In the genomic region with DNA sequence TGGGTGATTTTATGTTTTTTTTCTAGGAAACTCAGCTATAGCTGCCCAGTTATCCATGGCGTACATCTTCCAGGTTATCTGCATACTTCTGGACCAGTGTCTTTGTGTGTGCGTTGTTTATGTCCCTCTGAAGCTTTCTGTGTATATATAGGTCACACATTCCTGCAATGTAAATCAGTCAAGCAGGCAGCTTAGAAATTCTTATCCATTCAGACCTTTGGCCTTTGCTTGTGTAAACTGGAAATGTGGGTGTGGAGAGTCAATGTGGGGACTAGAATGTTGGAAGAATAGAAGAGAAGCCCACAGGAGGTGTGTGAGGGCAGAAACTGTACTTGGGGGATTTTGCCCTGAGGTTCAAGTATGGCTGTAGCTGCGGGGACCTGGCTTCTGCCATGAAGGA, we compare ENCODE assay signal across 1 cellular context.
TF ChIP-seq lines count a peak whose summit lies in the region.

No MANE protein-coding gene starts in this region.

TF ChIP-seq in HepG2, 621 proteins besides CTCF, POLR2A, EP300 and RAD21 (continued from another document):
- TF ChIP-seq FOXO1 (CRISPR knock-in tag; IDR thresholded peaks at IDR 0.05): peak; percentile 26; the same call in 1 of the 2 replicates
- TF ChIP-seq MATR3 (CRISPR knock-in tag; IDR thresholded peaks at IDR 0.05): no peak
- peak; percentile 48 for TF ChIP-seq MED1 (CRISPR knock-in tag; IDR thresholded peaks at IDR 0.05)
- peak; percentile 20 to 78; a peak in 2 of 4 replicates for TF ChIP-seq NR2F1 (CRISPR knock-in tag; IDR thresholded peaks at IDR 0.05)
- no peak for TF ChIP-seq KDM5A (IDR thresholded peaks at IDR 0.05; ENCODE audit: borderline replicate concordance, low read length)
- TF ChIP-seq MAFK (conservative IDR thresholded peaks at IDR 0.05 in 1 of 2, IDR thresholded peaks at IDR 0.05 in 1 of 2; ENCODE audit: low read length in 2 of 2): no peak
- TF ChIP-seq, protein P1, sequence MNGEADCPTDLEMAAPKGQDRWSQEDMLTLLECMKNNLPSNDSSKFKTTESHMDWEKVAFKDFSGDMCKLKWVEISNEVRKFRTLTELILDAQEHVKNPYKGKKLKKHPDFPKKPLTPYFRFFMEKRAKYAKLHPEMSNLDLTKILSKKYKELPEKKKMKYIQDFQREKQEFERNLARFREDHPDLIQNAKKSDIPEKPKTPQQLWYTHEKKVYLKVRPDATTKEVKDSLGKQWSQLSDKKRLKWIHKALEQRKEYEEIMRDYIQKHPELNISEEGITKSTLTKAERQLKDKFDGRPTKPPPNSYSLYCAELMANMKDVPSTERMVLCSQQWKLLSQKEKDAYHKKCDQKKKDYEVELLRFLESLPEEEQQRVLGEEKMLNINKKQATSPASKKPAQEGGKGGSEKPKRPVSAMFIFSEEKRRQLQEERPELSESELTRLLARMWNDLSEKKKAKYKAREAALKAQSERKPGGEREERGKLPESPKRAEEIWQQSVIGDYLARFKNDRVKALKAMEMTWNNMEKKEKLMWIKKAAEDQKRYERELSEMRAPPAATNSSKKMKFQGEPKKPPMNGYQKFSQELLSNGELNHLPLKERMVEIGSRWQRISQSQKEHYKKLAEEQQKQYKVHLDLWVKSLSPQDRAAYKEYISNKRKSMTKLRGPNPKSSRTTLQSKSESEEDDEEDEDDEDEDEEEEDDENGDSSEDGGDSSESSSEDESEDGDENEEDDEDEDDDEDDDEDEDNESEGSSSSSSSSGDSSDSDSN (CRISPR knock-in tag; IDR thresholded peaks at IDR 0.05): no peak
- TF ChIP-seq FOXA3 (CRISPR knock-in tag; IDR thresholded peaks at IDR 0.05): peak; percentile 58
- no peak for TF ChIP-seq ELF1 (CRISPR knock-in tag; IDR thresholded peaks at IDR 0.05)
- peak; percentile 72; the same call in 1 of the 2 replicates for TF ChIP-seq ZBTB20 (CRISPR knock-in tag; IDR thresholded peaks at IDR 0.05; ENCODE audit: borderline replicate concordance, low read depth)
- peak; percentile 83 for TF ChIP-seq TEAD3 (CRISPR knock-in tag; optimal IDR thresholded peaks at IDR 0.05; ENCODE audit: borderline replicate concordance)
- 0 out of 2 replicates have a peak, but pooled peaks have one; percentile 50 for TF ChIP-seq FOXK2 (IDR thresholded peaks at IDR 0.05)
- TF ChIP-seq HNF4G (IDR thresholded peaks at IDR 0.05; ENCODE audit: borderline replicate concordance, low read depth, low read length): 0 out of 2 replicates have a peak, but pooled peaks have one; percentile 19
- TF ChIP-seq HNF4G (CRISPR knock-in tag; IDR thresholded peaks at IDR 0.05; ENCODE audit: borderline replicate concordance, low read depth): no peak
- peak; percentile 42; the same call in 1 of the 2 replicates for TF ChIP-seq NR2F6 (IDR thresholded peaks at IDR 0.05)
- peak; percentile 73 for TF ChIP-seq NR2F6 (CRISPR knock-in tag; IDR thresholded peaks at IDR 0.05)
- 0 out of 2 replicates have a peak, but pooled peaks have one; percentile 36 for TF ChIP-seq HOXA5 (CRISPR knock-in tag; IDR thresholded peaks at IDR 0.05)
- TF ChIP-seq, protein P2, sequence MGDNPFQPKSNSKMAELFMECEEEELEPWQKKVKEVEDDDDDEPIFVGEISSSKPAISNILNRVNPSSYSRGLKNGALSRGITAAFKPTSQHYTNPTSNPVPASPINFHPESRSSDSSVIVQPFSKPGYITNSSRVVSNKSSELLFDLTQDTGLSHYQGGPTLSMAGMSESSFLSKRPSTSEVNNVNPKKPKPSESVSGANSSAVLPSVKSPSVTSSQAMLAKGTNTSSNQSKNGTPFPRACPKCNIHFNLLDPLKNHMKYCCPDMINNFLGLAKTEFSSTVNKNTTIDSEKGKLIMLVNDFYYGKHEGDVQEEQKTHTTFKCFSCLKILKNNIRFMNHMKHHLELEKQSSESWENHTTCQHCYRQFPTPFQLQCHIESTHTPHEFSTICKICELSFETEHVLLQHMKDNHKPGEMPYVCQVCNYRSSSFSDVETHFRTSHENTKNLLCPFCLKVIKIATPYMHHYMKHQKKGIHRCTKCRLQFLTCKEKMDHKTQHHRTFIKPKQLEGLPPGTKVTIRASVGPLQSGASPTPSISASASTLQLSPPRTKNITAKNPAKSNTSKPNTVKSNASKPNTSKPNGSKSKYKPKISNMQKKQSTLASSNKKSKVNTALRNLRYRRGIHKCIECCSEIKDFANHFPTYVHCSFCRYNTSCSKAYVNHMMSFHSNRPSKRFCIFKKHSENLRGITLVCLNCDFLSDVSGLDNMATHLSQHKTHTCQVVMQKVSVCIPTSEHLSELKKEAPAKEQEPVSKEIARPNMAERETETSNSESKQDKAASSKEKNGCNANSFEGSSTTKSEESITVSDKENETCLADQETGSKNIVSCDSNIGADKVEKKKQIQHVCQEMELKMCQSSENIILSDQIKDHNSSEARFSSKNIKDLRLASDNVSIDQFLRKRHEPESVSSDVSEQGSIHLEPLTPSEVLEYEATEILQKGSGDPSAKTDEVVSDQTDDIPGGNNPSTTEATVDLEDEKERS (CRISPR knock-in tag; IDR thresholded peaks at IDR 0.05): 0 out of 2 replicates have a peak, but pooled peaks have one; percentile 34
- TF ChIP-seq FOXJ3 (CRISPR knock-in tag; IDR thresholded peaks at IDR 0.05; ENCODE audit: borderline replicate concordance): peak; percentile 70; the same call in 1 of the 2 replicates
- TF ChIP-seq, protein P3, sequence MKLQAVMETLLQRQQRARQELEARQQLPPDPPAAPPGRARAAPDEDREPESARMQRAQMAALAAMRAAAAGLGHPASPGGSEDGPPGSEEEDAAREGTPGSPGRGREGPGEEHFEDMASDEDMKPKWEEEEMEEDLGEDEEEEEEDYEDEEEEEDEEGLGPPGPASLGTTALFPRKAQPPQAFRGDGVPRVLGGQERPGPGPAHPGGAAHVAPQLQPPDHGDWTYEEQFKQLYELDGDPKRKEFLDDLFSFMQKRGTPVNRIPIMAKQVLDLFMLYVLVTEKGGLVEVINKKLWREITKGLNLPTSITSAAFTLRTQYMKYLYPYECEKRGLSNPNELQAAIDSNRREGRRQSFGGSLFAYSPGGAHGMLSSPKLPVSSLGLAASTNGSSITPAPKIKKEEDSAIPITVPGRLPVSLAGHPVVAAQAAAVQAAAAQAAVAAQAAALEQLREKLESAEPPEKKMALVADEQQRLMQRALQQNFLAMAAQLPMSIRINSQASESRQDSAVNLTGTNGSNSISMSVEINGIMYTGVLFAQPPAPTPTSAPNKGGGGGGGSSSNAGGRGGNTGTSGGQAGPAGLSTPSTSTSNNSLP (IDR thresholded peaks at IDR 0.05; ENCODE audit: low read depth, low read length): peak; percentile 61; the same call in 1 of the 2 replicates
- peak; percentile 37; the same call in 1 of the 2 replicates for TF ChIP-seq ZNF292 (CRISPR knock-in tag; IDR thresholded peaks at IDR 0.05; ENCODE audit: borderline replicate concordance, low read depth)
- TF ChIP-seq, protein P4, sequence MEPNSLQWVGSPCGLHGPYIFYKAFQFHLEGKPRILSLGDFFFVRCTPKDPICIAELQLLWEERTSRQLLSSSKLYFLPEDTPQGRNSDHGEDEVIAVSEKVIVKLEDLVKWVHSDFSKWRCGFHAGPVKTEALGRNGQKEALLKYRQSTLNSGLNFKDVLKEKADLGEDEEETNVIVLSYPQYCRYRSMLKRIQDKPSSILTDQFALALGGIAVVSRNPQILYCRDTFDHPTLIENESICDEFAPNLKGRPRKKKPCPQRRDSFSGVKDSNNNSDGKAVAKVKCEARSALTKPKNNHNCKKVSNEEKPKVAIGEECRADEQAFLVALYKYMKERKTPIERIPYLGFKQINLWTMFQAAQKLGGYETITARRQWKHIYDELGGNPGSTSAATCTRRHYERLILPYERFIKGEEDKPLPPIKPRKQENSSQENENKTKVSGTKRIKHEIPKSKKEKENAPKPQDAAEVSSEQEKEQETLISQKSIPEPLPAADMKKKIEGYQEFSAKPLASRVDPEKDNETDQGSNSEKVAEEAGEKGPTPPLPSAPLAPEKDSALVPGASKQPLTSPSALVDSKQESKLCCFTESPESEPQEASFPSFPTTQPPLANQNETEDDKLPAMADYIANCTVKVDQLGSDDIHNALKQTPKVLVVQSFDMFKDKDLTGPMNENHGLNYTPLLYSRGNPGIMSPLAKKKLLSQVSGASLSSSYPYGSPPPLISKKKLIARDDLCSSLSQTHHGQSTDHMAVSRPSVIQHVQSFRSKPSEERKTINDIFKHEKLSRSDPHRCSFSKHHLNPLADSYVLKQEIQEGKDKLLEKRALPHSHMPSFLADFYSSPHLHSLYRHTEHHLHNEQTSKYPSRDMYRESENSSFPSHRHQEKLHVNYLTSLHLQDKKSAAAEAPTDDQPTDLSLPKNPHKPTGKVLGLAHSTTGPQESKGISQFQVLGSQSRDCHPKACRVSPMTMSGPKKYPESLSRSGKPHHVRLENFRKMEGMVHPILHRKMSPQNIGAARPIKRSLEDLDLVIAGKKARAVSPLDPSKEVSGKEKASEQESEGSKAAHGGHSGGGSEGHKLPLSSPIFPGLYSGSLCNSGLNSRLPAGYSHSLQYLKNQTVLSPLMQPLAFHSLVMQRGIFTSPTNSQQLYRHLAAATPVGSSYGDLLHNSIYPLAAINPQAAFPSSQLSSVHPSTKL (CRISPR knock-in tag; IDR thresholded peaks at IDR 0.05): peak; percentile 67
- peak; percentile 30; the same call in 1 of the 2 replicates for TF ChIP-seq ZNF264 (CRISPR knock-in tag; IDR thresholded peaks at IDR 0.05)
- TF ChIP-seq, protein P5, sequence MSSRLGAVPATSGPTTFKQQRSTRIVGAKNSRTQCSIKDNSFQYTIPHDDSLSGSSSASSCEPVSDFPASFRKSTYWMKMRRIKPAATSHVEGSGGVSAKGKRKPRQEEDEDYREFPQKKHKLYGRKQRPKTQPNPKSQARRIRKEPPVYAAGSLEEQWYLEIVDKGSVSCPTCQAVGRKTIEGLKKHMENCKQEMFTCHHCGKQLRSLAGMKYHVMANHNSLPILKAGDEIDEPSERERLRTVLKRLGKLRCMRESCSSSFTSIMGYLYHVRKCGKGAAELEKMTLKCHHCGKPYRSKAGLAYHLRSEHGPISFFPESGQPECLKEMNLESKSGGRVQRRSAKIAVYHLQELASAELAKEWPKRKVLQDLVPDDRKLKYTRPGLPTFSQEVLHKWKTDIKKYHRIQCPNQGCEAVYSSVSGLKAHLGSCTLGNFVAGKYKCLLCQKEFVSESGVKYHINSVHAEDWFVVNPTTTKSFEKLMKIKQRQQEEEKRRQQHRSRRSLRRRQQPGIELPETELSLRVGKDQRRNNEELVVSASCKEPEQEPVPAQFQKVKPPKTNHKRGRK (CRISPR knock-in tag; IDR thresholded peaks at IDR 0.05): no peak
- no peak for TF ChIP-seq PTBP1 (IDR thresholded peaks at IDR 0.05; ENCODE audit: low read depth, low read length, poor library complexity, severe bottlenecking)
- no peak for TF ChIP-seq ZNF616 (CRISPR knock-in tag; IDR thresholded peaks at IDR 0.05; ENCODE audit: low read depth)
- peak; percentile 28; the same call in 1 of the 2 replicates for TF ChIP-seq ZBTB7B (CRISPR knock-in tag; IDR thresholded peaks at IDR 0.05)
- no peak for TF ChIP-seq POLR2AphosphoS5 (IDR thresholded peaks at IDR 0.05; ENCODE audit: low read depth, low read length)
- 0 out of 2 replicates have a peak, but pooled peaks have one; percentile 23 for TF ChIP-seq YEATS4 (CRISPR knock-in tag; IDR thresholded peaks at IDR 0.05; ENCODE audit: borderline replicate concordance)
- TF ChIP-seq HNF4A (CRISPR knock-in tag; IDR thresholded peaks at IDR 0.05): peak; percentile 72
- peak; percentile 50; the same call in 1 of the 2 replicates for TF ChIP-seq NR2F2 (IDR thresholded peaks at IDR 0.05; ENCODE audit: borderline replicate concordance, low read depth)
- 0 out of 2 replicates have a peak, but pooled peaks have one; percentile 28 for TF ChIP-seq PPARG (CRISPR knock-in tag; conservative IDR thresholded peaks at IDR 0.05)
- peak; percentile 44 for TF ChIP-seq SAP130 (CRISPR knock-in tag; IDR thresholded peaks at IDR 0.05; ENCODE audit: low read depth)
- TF ChIP-seq, protein P6, sequence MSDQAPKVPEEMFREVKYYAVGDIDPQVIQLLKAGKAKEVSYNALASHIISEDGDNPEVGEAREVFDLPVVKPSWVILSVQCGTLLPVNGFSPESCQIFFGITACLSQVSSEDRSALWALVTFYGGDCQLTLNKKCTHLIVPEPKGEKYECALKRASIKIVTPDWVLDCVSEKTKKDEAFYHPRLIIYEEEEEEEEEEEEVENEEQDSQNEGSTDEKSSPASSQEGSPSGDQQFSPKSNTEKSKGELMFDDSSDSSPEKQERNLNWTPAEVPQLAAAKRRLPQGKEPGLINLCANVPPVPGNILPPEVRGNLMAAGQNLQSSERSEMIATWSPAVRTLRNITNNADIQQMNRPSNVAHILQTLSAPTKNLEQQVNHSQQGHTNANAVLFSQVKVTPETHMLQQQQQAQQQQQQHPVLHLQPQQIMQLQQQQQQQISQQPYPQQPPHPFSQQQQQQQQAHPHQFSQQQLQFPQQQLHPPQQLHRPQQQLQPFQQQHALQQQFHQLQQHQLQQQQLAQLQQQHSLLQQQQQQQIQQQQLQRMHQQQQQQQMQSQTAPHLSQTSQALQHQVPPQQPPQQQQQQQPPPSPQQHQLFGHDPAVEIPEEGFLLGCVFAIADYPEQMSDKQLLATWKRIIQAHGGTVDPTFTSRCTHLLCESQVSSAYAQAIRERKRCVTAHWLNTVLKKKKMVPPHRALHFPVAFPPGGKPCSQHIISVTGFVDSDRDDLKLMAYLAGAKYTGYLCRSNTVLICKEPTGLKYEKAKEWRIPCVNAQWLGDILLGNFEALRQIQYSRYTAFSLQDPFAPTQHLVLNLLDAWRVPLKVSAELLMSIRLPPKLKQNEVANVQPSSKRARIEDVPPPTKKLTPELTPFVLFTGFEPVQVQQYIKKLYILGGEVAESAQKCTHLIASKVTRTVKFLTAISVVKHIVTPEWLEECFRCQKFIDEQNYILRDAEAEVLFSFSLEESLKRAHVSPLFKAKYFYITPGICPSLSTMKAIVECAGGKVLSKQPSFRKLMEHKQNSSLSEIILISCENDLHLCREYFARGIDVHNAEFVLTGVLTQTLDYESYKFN (CRISPR knock-in tag; conservative IDR thresholded peaks at IDR 0.05): peak; percentile 65
- TF ChIP-seq, protein P7, sequence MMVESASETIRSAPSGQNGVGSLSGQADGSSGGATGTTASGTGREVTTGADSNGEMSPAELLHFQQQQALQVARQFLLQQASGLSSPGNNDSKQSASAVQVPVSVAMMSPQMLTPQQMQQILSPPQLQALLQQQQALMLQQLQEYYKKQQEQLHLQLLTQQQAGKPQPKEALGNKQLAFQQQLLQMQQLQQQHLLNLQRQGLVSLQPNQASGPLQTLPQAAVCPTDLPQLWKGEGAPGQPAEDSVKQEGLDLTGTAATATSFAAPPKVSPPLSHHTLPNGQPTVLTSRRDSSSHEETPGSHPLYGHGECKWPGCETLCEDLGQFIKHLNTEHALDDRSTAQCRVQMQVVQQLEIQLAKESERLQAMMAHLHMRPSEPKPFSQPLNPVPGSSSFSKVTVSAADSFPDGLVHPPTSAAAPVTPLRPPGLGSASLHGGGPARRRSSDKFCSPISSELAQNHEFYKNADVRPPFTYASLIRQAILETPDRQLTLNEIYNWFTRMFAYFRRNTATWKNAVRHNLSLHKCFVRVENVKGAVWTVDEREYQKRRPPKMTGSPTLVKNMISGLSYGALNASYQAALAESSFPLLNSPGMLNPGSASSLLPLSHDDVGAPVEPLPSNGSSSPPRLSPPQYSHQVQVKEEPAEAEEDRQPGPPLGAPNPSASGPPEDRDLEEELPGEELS (CRISPR knock-in tag; IDR thresholded peaks at IDR 0.05): peak; percentile 66
- TF ChIP-seq ZNF501 (CRISPR knock-in tag; IDR thresholded peaks at IDR 0.05): no peak
- TF ChIP-seq HOXA3 (CRISPR knock-in tag; IDR thresholded peaks at IDR 0.05): peak; percentile 21; the same call in 1 of the 2 replicates
